Comparison of ENCODE assay signal across 13 cellular contexts in genomic region chr14:102826751-102827675, GRCh38.
"Had no signal": no experiment of that assay in that cellular context is flagged by ENCODE, and none has a peak within 500 bp of the region (broad histone marks: within the 10 kb centered on the region; RNA-seq: fewer than 3 reads in every experiment).

No MANE protein-coding gene starts in this region.

- H3K27ac ChIP-seq: heart right ventricle, left ventricle myocardium inferior, tibial artery had no signal

- DNase-seq: activated CD4-positive, alpha-beta memory T cell treated with anti-CD3 and anti-CD28 coated beads for 36 hours; foreskin melanocyte; heart right ventricle; islet precursor cell; left ventricle myocardium inferior; mesendoderm; stimulated activated CD4-positive, alpha-beta T cell treated with anti-CD3 and anti-CD28 coated beads, Interleukin-4, amount 100 ng/mL, for 1 hour; stimulated activated CD8-positive, alpha-beta memory T cell treated with anti-CD3 and anti-CD28 coated beads, Interleukin-4, amount 100 ng/mL, for 48 hours; T-helper 2 cell; tibial artery had no signal

- H3K9me3 Mint-ChIP-seq: activated CD4-positive, alpha-beta memory T cell treated with anti-CD3 and anti-CD28 coated beads for 36 hours had no signal

- ATAC-seq: SK-N-SH treated with all-trans-retinoic acid at 6 μM for 48 hours had no signal

- FAIRE-seq: colon, endothelial cell of umbilical vein had no signal

- H3K4me3 ChIP-seq: heart right ventricle, tibial artery had no signal

- H3K27me3 ChIP-seq: heart right ventricle, tibial artery had no signal

- H3K27me3 Mint-ChIP-seq: activated CD4-positive, alpha-beta memory T cell treated with anti-CD3 and anti-CD28 coated beads for 36 hours had no signal

- H3K9me3 ChIP-seq: heart right ventricle, left ventricle myocardium inferior, tibial artery had no signal

- H3K36me3 ChIP-seq: left ventricle myocardium inferior had no signal
